ENCODE assay signal across 8 cellular contexts in the genomic region with DNA sequence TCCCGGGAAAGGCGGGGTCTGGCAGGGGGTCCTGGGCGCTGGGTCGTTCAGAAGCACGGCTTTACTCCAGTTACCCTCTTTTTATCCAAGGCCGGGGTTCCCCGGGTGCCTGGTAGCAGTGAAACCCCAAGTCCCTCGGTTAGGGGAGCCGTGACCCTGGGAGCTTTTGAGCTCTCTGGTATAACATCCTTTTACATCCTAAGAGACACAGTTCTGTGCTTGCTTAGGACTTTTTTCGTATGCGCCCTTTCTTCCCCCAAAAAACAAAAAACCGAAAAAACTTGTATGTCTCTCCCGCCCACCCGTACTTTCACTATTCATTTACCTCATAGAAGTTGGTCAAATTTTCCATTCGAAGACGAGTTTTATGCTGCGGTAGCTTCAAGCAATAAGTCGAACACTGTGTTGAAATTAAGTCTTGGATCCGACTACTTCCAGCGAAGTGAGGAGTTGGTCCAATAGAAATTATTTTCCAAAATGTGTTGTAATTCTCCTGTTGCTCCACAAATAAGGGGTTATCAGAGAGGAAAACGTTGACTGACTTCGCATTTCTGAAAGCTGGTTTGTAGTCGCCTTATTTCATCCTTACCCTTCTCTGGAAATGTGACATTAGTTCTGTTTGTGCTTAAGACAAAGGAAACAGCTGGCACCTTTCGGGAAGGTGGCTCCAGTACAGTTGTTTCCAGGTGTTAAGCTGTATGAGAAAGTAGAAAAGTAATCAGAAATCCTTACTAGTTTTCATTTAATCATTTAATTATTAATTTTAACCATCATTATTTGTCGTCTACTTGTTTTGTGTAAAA. TPM values are rescaled to one million over a fixed set of nuclear protein-coding genes. Genes with fewer than 3 reads are reported as not detected.
DNase-seq lines count a peak whose midpoint lies in the region; ATAC-seq, FAIRE-seq and TF ChIP-seq lines count a peak whose summit lies in the region.

No MANE protein-coding gene starts in this region.

- no peak for TF ChIP-seq POLR2A in endothelial cell of umbilical vein (IDR thresholded peaks at IDR 0.05; ENCODE audit: low read depth, low read length)

- FAIRE-seq in endothelial cell of umbilical vein (lab: Jason Lieb, UNC), result peak; percentile 69

- no peaks in the 10 kb centered on the region for H3K79me2 ChIP-seq in endothelial cell of umbilical vein (ENCODE audit: control insufficient read depth, insufficient read depth, low read length)

- H3K36me3 ChIP-seq in endothelial cell of umbilical vein (ENCODE audit: control insufficient read depth in 2 of 2, extremely low read depth in 1 of 2, insufficient read depth in 2 of 2, low read length in 2 of 2), result no peaks in the 10 kb centered on the region

- no peaks in the 10 kb centered on the region for H3K27me3 ChIP-seq in endothelial cell of umbilical vein (ENCODE audit: control insufficient read depth in 2 of 2, insufficient read depth in 2 of 2, low read length in 2 of 2)

- ATAC-seq in activated CD4-positive, CD25-positive, alpha-beta regulatory T cell treated with anti-CD3 and anti-CD28 coated beads, Interleukin-2, amount 50 U/mL, for 24 hours, result peak; percentile 27

- peaks cover 10% of the 10 kb centered on the region for H3K4me1 ChIP-seq in endothelial cell of umbilical vein (ENCODE audit: control insufficient read depth, extremely low read depth, insufficient read depth, low read length)

- H3K9ac ChIP-seq in endothelial cell of umbilical vein (replicated peaks; ENCODE audit: extremely low read depth, insufficient read depth, low read length), result peak overlapping the region; percentile 87

- H3K4me3 ChIP-seq in GM12864 (ENCODE audit: low read depth, low read length) (peak overlapping the region; percentile 98), endothelial cell of umbilical vein (replicated peaks in 1 of 3; ENCODE audit: insufficient read depth in 1 of 3, low read depth in 1 of 3, low read length in 3 of 3) (peak overlapping the region; percentile 89 to 97 (median 97))

- peak overlapping the region; percentile 50 for H3K27ac ChIP-seq in endothelial cell of umbilical vein (ENCODE audit: insufficient read depth, low read depth, low read length)
- H3K27ac ChIP-seq in temporal lobe (ENCODE audit: low read depth, low read length), result peak overlapping the region; percentile 50

- POLR2A ChIA-PET in endothelial cell of umbilical vein (lab: Charles Lee), result interaction anchor here (1.5 kb wide), 1 partner anchor 16 kb away, joined by 3 read pairs; no protein-coding TSS in a partner anchor

- peak overlapping the region; percentile 95 for H2AFZ ChIP-seq in endothelial cell of umbilical vein (ENCODE audit: low read depth, low read length)

- CTCF ChIA-PET in endothelial cell of umbilical vein (lab: Charles Lee), result interaction anchor here (0.8 to 1.9 kb wide), 7 partner anchors 9 to 240 kb away, joined by 3 to 13 read pairs (median 6); no protein-coding TSS in a partner anchor

- TSS peak; percentile 51 for BruUV-seq in endothelial cell of umbilical vein (replicated peaks; lab: Mats Ljungman, UMichigan)

- H4K20me1 ChIP-seq in endothelial cell of umbilical vein (replicated peaks; ENCODE audit: control insufficient read depth, extremely low read depth, insufficient read depth, low read length), result no peaks in the 10 kb centered on the region

- H3K9me3 ChIP-seq in endothelial cell of umbilical vein (replicated peaks; ENCODE audit: control insufficient read depth, insufficient read depth, low read length), result no peaks in the 10 kb centered on the region

- H3K9me1 ChIP-seq in endothelial cell of umbilical vein (replicated peaks; ENCODE audit: control insufficient read depth, extremely low read depth, insufficient read depth, low read length), result no peaks in the 10 kb centered on the region

- DNase-seq in GM12864 (ENCODE audit: low read depth) (peak; percentile 60), H4 (ENCODE audit: low spot score) (peak; percentile 7), LHCN-M2 (ENCODE audit: low read depth) (peak; percentile 71), endothelial cell of umbilical vein (ENCODE audit: low read depth, low spot score) (peak; percentile 66), myocyte (ENCODE audit: low read depth) (peak; percentile 57), cortex of kidney (lab: John Stamatoyannopoulos, UW) (no peak)

- intact Hi-C loops in endothelial cell of umbilical vein (cut with micrococcal nuclease), result loop anchor here (5.0 kb wide), 1 partner anchor 627 kb away; no protein-coding TSS in a partner anchor

- peak overlapping the region; percentile 100 for H3K4me2 ChIP-seq in endothelial cell of umbilical vein (ENCODE audit: insufficient read depth, low read length)

- TF ChIP-seq CTCF in GM12864 (IDR thresholded peaks at IDR 0.05; ENCODE audit: low read depth, low read length, missing control alignments), result no peak
- TF ChIP-seq CTCF in endothelial cell of umbilical vein (IDR thresholded peaks at IDR 0.05; ENCODE audit: extremely low read depth in 1 of 2, insufficient read depth in 1 of 2, low read depth in 1 of 2, low read length in 2 of 2), result no peak

- dilution Hi-C loops in endothelial cell of umbilical vein (cut with MboI; ENCODE audit: extremely low pct_ligation_motif_present, low sequenced_read_pairs), result no loop called here

TF ChIP-seq in endothelial cell of umbilical vein, 7 proteins besides CTCF, POLR2A, EP300 and RAD21:
- TF ChIP-seq POLR2AphosphoS5 (IDR thresholded peaks at IDR 0.05; ENCODE audit: insufficient read depth, low read depth, low read length) (no peak), EZH2 (IDR thresholded peaks at IDR 0.05; ENCODE audit: borderline replicate concordance, low read depth, low read length, severe bottlenecking) (no peak), MYC (IDR thresholded peaks at IDR 0.05; ENCODE audit: low read depth, low read length) (no peak), GATA2 (IDR thresholded peaks at IDR 0.05; ENCODE audit: insufficient read depth, insufficient read length, low read depth, low read length) (no peak)
- TF ChIP-seq, protein P1, sequence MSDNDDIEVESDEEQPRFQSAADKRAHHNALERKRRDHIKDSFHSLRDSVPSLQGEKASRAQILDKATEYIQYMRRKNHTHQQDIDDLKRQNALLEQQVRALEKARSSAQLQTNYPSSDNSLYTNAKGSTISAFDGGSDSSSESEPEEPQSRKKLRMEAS (IDR thresholded peaks at IDR 0.05; ENCODE audit: insufficient read depth, insufficient read length), result no peak

RNA-seq across cellular contexts. Expression of gene MAN1A1, which starts 0.8 kb away (rescaled TPM):
- 11.7 and 14.1 TPM in 2 replicates for total RNA-seq in H4 (2014; rRNA removed; shearing (Covaris generic))
- total RNA-seq in LHCN-M2 (2014; rRNA removed) (104 and 158 TPM in 2 replicates), endothelial cell of umbilical vein (12.9 and 13.3 TPM in 2 replicates), myocyte (17.7 and 18.7 TPM in 2 replicates), temporal lobe (18.2 TPM)
- 2.6 TPM for polyA plus RNA-seq in LHCN-M2 (2012)
- polyA plus RNA-seq in endothelial cell of umbilical vein, result 2.6 and 3.3 TPM in 2 replicates
- polyA plus RNA-seq in endothelial cell of umbilical vein (2011; cell fraction: cytosol; rRNA removed), result 3.0 and 3.3 TPM in 2 replicates
- polyA plus RNA-seq in endothelial cell of umbilical vein (2011; cell fraction: nucleus; rRNA removed), result 2.4 and 3.2 TPM in 2 replicates
- 3.0 and 5.6 TPM in 2 replicates for polyA plus RNA-seq in endothelial cell of umbilical vein (2012)
- polyA minus RNA-seq in endothelial cell of umbilical vein, result 3.3 and 3.8 TPM in 2 replicates
- polyA minus RNA-seq in endothelial cell of umbilical vein (2011; cell fraction: cytosol; rRNA and poly(A)+ RNA removed), result 1.2 TPM
- polyA minus RNA-seq in endothelial cell of umbilical vein (2011; cell fraction: nucleus; rRNA and poly(A)+ RNA removed), result 3.1 and 3.2 TPM in 2 replicates
- polyA plus RNA-seq in myocyte (2012), result 5.9 TPM
